ENCODE assay signal across 7 cellular contexts in genomic region chr4:26069218-26069617, GRCh38.
DNase-seq lines count a peak whose midpoint lies in the region; ATAC-seq, FAIRE-seq and TF ChIP-seq lines count a peak whose summit lies in the region.

No MANE protein-coding gene starts in this region.

- no peak overlapping the region for H2AFZ ChIP-seq in Loucy (ENCODE audit: low read length)
- no peak overlapping the region for H2AFZ ChIP-seq in K562 (ENCODE audit: low read depth, low read length)

- no peaks in the 10 kb centered on the region for H3K27me3 ChIP-seq in Loucy (ENCODE audit: insufficient read depth, low read length, poor library complexity, severe bottlenecking)
- H3K27me3 ChIP-seq in K562 (ENCODE audit: control insufficient read depth in 2 of 2, insufficient read depth in 2 of 2, low read length in 2 of 2) = peaks cover 2 to 21% of the 10 kb centered on the region in 2 experiments; a peak in 2 of 5 replicates

- H4K20me1 ChIP-seq in Loucy (ENCODE audit: insufficient read depth, low read length, poor library complexity, severe bottlenecking) (no peaks in the 10 kb centered on the region), K562 (replicated peaks; ENCODE audit: control insufficient read depth, insufficient read depth, low read length) (no peaks in the 10 kb centered on the region)

- FAIRE-seq in K562 (lab: Jason Lieb, UNC) = no peak

- peak; percentile 60 for ATAC-seq in GM18867 (IDR thresholded peaks at IDR 0.05; ENCODE audit: unreplicated experiment)
- peak; percentile 87 for ATAC-seq in K562
- no peak for ATAC-seq in GM18907 (IDR thresholded peaks at IDR 0.05; ENCODE audit: unreplicated experiment)
- ATAC-seq in GM18870 (IDR thresholded peaks at IDR 0.05; ENCODE audit: unreplicated experiment) = no peak
- ATAC-seq in GM19328 (IDR thresholded peaks at IDR 0.05; ENCODE audit: unreplicated experiment) = no peak

- no peak for TF ChIP-seq POLR2A in K562 (conservative IDR thresholded peaks at IDR 0.05)

- no peak overlapping the region for H3K9ac ChIP-seq in Loucy (ENCODE audit: low read depth, low read length, poor library complexity, severe bottlenecking)
- no peak overlapping the region for H3K9ac ChIP-seq in K562 (ENCODE audit: insufficient read depth in 1 of 2, low read depth in 2 of 2, low read length in 2 of 2)

- H3K4me2 ChIP-seq in Loucy (ENCODE audit: low read depth, low read length, poor library complexity, severe bottlenecking) (no peak overlapping the region), K562 (ENCODE audit: insufficient read depth, low read length) (no peak overlapping the region)

- CTCF ChIA-PET in K562 (lab: Yijun Ruan, JAX; ENCODE audit: low intra/inter-chr PET ratio) = interaction anchor here (0.6 kb wide), 1 partner anchor 341 kb away, joined by 3 read pairs; no protein-coding TSS in a partner anchor

- POLR2A ChIA-PET in K562 (lab: Yijun Ruan, JAX) = interaction anchor here (0.6 kb wide), 2 partner anchors 8 to 213 kb away, joined by 3 read pairs; no protein-coding TSS in a partner anchor

- in situ Hi-C loops in K562 (cut with MboI) = loop anchor here (25.0 kb wide), 1 partner anchor 343 kb away; no protein-coding TSS in a partner anchor

- H3K4me3 Mint-ChIP-seq in progenitor cell of endocrine pancreas (ENCODE audit: low read depth) = no peak overlapping the region

- peak; percentile 63 for TF ChIP-seq CTCF in Loucy (conservative IDR thresholded peaks at IDR 0.05; ENCODE audit: low read length)
- TF ChIP-seq CTCF in K562 (IDR thresholded peaks at IDR 0.05 in 2 of 3, conservative IDR thresholded peaks at IDR 0.05 in 1 of 3; ENCODE audit: insufficient read depth in 2 of 3, low read depth in 1 of 3, low read length in 3 of 3) = peak; percentile 28 to 51 (median 45); a peak in 5 of 6 replicates
- TF ChIP-seq CTCF in progenitor cell of endocrine pancreas (IDR thresholded peaks at IDR 0.05; ENCODE audit: unreplicated experiment) = peak; percentile 48

- H3K79me2 ChIP-seq in Loucy (ENCODE audit: insufficient read depth, low read length) = no peaks in the 10 kb centered on the region
- no peaks in the 10 kb centered on the region for H3K79me2 ChIP-seq in K562 (ENCODE audit: control insufficient read depth, insufficient read depth, low read length)

- peaks cover 9% of the 10 kb centered on the region for H3K9me3 Mint-ChIP-seq in progenitor cell of endocrine pancreas (ENCODE audit: low read depth)

- peaks cover 6% of the 10 kb centered on the region for H3K27me3 Mint-ChIP-seq in progenitor cell of endocrine pancreas

- H3K4me3 ChIP-seq in Loucy (ENCODE audit: low read length, poor library complexity, severe bottlenecking) (no peak overlapping the region), K562 (no peak overlapping the region)

- H3K27ac ChIP-seq in K562 (ENCODE audit: extremely low read depth, low read depth, low read length) = no peak overlapping the region

- TF ChIP-seq EP300 in K562 (IDR thresholded peaks at IDR 0.05; ENCODE audit: low read length) = no peak

- peak in 1 of 2 experiments; percentile 46; a peak in 2 of 4 replicates for TF ChIP-seq RAD21 in K562 (CRISPR knock-in tag; conservative IDR thresholded peaks at IDR 0.05 in 1 of 2, IDR thresholded peaks at IDR 0.05 in 1 of 2)

- H3K36me3 ChIP-seq in Loucy (ENCODE audit: insufficient read depth, low read length) = no peaks in the 10 kb centered on the region
- no peaks in the 10 kb centered on the region for H3K36me3 ChIP-seq in K562 (ENCODE audit: control insufficient read depth, insufficient read depth, low read length)

- peaks cover 2% of the 10 kb centered on the region for H3K36me3 Mint-ChIP-seq in progenitor cell of endocrine pancreas (ENCODE audit: insufficient read depth)

- H3K4me1 Mint-ChIP-seq in progenitor cell of endocrine pancreas (ENCODE audit: low read depth) = no peaks in the 10 kb centered on the region

- intact Hi-C loops in K562 (cut with micrococcal nuclease) = loop anchor here (5.0 kb wide), 1 partner anchor 338 kb away; no protein-coding TSS in a partner anchor

- H3K9me3 ChIP-seq in Loucy (ENCODE audit: insufficient read depth, low read depth, low read length) (no peaks in the 10 kb centered on the region), K562 (replicated peaks; ENCODE audit: control insufficient read depth, insufficient read depth, low read depth, low read length) (no peaks in the 10 kb centered on the region)

- DNase-seq in K562 (ENCODE audit: extremely low read depth in 1 of 4, low spot score in 3 of 4) (peak; percentile 23 to 45 (median 34)), progenitor cell of endocrine pancreas (ENCODE audit: low spot score, unreplicated experiment) (no peak)

- no peaks in the 10 kb centered on the region for H3F3A ChIP-seq in Loucy (ENCODE audit: low read depth)

- H3K9me1 ChIP-seq in K562 (ENCODE audit: control insufficient read depth, insufficient read depth, low read length) = no peaks in the 10 kb centered on the region

- no peaks in the 10 kb centered on the region for H3K4me1 ChIP-seq in Loucy (ENCODE audit: insufficient read depth, low read length, poor library complexity, severe bottlenecking)
- H3K4me1 ChIP-seq in K562 (replicated peaks in 1 of 2; ENCODE audit: control insufficient read depth in 2 of 2, insufficient read depth in 2 of 2, low read length in 2 of 2) = peaks cover 0 to 2% of the 10 kb centered on the region in 2 experiments; a peak in 1 of 5 replicates

- 6% methylated on average over 4 of the region's 4 CpGs for WGBS in K562 (ENCODE audit: insufficient coverage, low coverage, missing lambda C conversion rate)

- BruUV-seq in K562 (replicated peaks; lab: Mats Ljungman, UMichigan) = no TSS peak

- no peaks in the 10 kb centered on the region for H3K9me2 ChIP-seq in Loucy (replicated peaks; ENCODE audit: low read depth, low read length)

- H3K27ac Mint-ChIP-seq in progenitor cell of endocrine pancreas = no peak overlapping the region

TF ChIP-seq in K562, 482 proteins besides CTCF, POLR2A, EP300 and RAD21:
- TF ChIP-seq SMC3 (conservative IDR thresholded peaks at IDR 0.05; ENCODE audit: insufficient read depth, low read depth, low read length) (0 out of 2 replicates have a peak, but pooled peaks have one; percentile 9), ZNF133 (CRISPR knock-in tag; IDR thresholded peaks at IDR 0.05) (no peak)

Comparison
In these comparisons a context has a peak if more than half of its experiments do, and no peak if none do; other contexts are left out.
1. ATAC-seq: peak in GM18867 (single experiment) and K562 (single experiment); none in GM18907 (single experiment), GM18870 (single experiment) and GM19328 (single experiment).
2. Peak in every context shown above with its lines, with median percentiles within 50 percentile points of each other: CTCF ChIP-seq.